Comparison of ENCODE assay signal across 25 cellular contexts in genomic region chr2:130891968-130892367, GRCh38. TPM values are rescaled to one million over a fixed set of nuclear protein-coding genes. Genes with fewer than 3 reads are reported as not detected.
A peak's percentile ranks its signal among the peaks of the same experiment; 100 is the strongest.
DNase-seq lines count a peak whose midpoint lies in the region; ATAC-seq, FAIRE-seq and TF ChIP-seq lines count a peak whose summit lies in the region.
"Had no signal": no experiment of that assay in that cellular context is flagged by ENCODE, and none has a peak within 500 bp of the region (broad histone marks: within the 10 kb centered on the region; RNA-seq: fewer than 3 reads in every experiment).

No MANE protein-coding gene starts in this region.

- H3K27ac ChIP-seq in BLaER1 (peak overlapping the region; percentile 71), Karpas-422 (ENCODE audit: low read length) (no peak overlapping the region), RWPE1 (peak overlapping the region; percentile 87; the same call in 1 of the 2 replicates), right cardiac atrium (ENCODE audit: low read length) (no peak overlapping the region)
- H3K27ac ChIP-seq: C4-2B, Peyer's patch, SK-N-MC had no signal

- no peak overlapping the region for H2AFZ ChIP-seq in Karpas-422 (ENCODE audit: low read length)
- H2AFZ ChIP-seq: GM23338 had no signal

- H3K79me2 ChIP-seq in Karpas-422 (ENCODE audit: low read length): no peaks in the 10 kb centered on the region

- no peak for ATAC-seq in right cardiac atrium
- ATAC-seq: CD8-positive, alpha-beta T cell; GM23338; HepG2 had no signal

- no peaks in the 10 kb centered on the region for H3K36me3 Mint-ChIP-seq in neural crest cell (ENCODE audit: low read depth)
- H3K36me3 Mint-ChIP-seq: CD8-positive, alpha-beta T cell had no signal

- H3K4me2 ChIP-seq in BLaER1: peak overlapping the region; percentile 61
- peak overlapping the region; percentile 53 for H3K4me2 ChIP-seq in Karpas-422 (ENCODE audit: low read depth, low read length, poor library complexity, severe bottlenecking)
- H3K4me2 ChIP-seq: GM23338 had no signal

- H3K4me3 Mint-ChIP-seq in neural crest cell: no peak overlapping the region
- H3K4me3 Mint-ChIP-seq: CD8-positive, alpha-beta T cell; GM23338; H9 had no signal

- H4K20me1 ChIP-seq in BLaER1: no peaks in the 10 kb centered on the region
- no peaks in the 10 kb centered on the region for H4K20me1 ChIP-seq in Karpas-422 (ENCODE audit: insufficient read depth, low read depth, low read length)

- DNase-seq in Karpas-422 (peak; percentile 57), RWPE1 (ENCODE audit: low spot score) (no peak), neural crest cell (ENCODE audit: low read depth, low spot score) (no peak), right cardiac atrium (no peak), frontal cortex (ENCODE audit: low spot score in 2 of 2) (no peak), GDM1 (lab: John Stamatoyannopoulos, UW) (no peak)
- DNase-seq: CD8-positive, alpha-beta T cell; DMS 273 treated with DMSO at 0.1 percent for 48 hours; DND-41; H9; Kasumi-1; NCI-H1105; NCI-H146; NCI-H1930; NCI-H446; NCI-H524 treated with DMSO at 0.1 percent for 48 hours; Peyer's patch; SIG-M5 had no signal

- intact Hi-C loops in right cardiac atrium (cut with DNase I): no loop called here

- H3K4me1 ChIP-seq in BLaER1: peaks cover 45% of the 10 kb centered on the region
- H3K4me1 ChIP-seq in Karpas-422 (ENCODE audit: low read length): peaks cover 24% of the 10 kb centered on the region
- H3K4me1 ChIP-seq in right cardiac atrium (ENCODE audit: control insufficient read depth, insufficient read depth, low read length): no peaks in the 10 kb centered on the region
- H3K4me1 ChIP-seq: Peyer's patch had no signal

- H3K9me3 Mint-ChIP-seq in neural crest cell: peaks cover 2% of the 10 kb centered on the region
- H3K9me3 Mint-ChIP-seq: GM23338 had no signal

- H3K9me2 ChIP-seq in Karpas-422 (replicated peaks; ENCODE audit: insufficient read depth, low read length): no peaks in the 10 kb centered on the region

- 68% methylated on average over 4 of the region's 4 CpGs for WGBS in right cardiac atrium

- peaks cover 9% of the 10 kb centered on the region for H3K4me1 Mint-ChIP-seq in neural crest cell

- CTCF ChIA-PET in RWPE1 (lab: Yijun Ruan, JAX): interaction anchor here (0.7 kb wide), 1 partner anchor 521 kb away, joined by 3 read pairs; no protein-coding TSS in a partner anchor

- FAIRE-seq in frontal cortex (lab: Jason Lieb, UNC): no peak
- FAIRE-seq: A204.1, GM18507, HepG2 had no signal

- H3K9me3 ChIP-seq in BLaER1 (peaks cover 6% of the 10 kb centered on the region), Karpas-422 (ENCODE audit: low read length) (no peaks in the 10 kb centered on the region), right cardiac atrium (ENCODE audit: control insufficient read depth, low read length) (no peaks in the 10 kb centered on the region)
- H3K9me3 ChIP-seq: Peyer's patch had no signal

- no peaks in the 10 kb centered on the region for H3K27me3 Mint-ChIP-seq in neural crest cell (ENCODE audit: low read depth)

- no peak overlapping the region for H3K4me3 ChIP-seq in BLaER1
- no peak overlapping the region; the same call in 1 of the 2 replicates for H3K4me3 ChIP-seq in Karpas-422 (ENCODE audit: low read length)
- H3K4me3 ChIP-seq in right cardiac atrium (ENCODE audit: low read length): no peak overlapping the region
- H3K4me3 ChIP-seq: GM23338, Peyer's patch, SK-N-MC had no signal

- H3K9ac ChIP-seq in BLaER1: no peak overlapping the region
- H3K9ac ChIP-seq in Karpas-422 (ENCODE audit: low read length): no peak overlapping the region

- POLR2A ChIA-PET in RWPE1 (lab: Yijun Ruan, JAX; ENCODE audit: low non-redundant PET): no interaction called here

- no peak for TF ChIP-seq CTCF in RWPE1 (conservative IDR thresholded peaks at IDR 0.05; ENCODE audit: low read depth)
- TF ChIP-seq CTCF in neural crest cell (conservative IDR thresholded peaks at IDR 0.05): no peak

- peak overlapping the region; percentile 20 for H3K27ac Mint-ChIP-seq in neural crest cell (ENCODE audit: unreplicated experiment)
- H3K27ac Mint-ChIP-seq: CD8-positive, alpha-beta T cell; GM23338 had no signal

- no peaks in the 10 kb centered on the region for H3K27me3 ChIP-seq in BLaER1
- no peaks in the 10 kb centered on the region for H3K27me3 ChIP-seq in Karpas-422 (ENCODE audit: low read length)
- no peaks in the 10 kb centered on the region for H3K27me3 ChIP-seq in right cardiac atrium (ENCODE audit: control insufficient read depth, insufficient read depth)
- H3K27me3 ChIP-seq: Peyer's patch had no signal

- H3K36me3 ChIP-seq in BLaER1: 0 out of 2 replicates have a peak, but pooled peaks cover 4% of the 10 kb centered on the region
- H3K36me3 ChIP-seq in Karpas-422 (ENCODE audit: insufficient read depth, low read length): no peaks in the 10 kb centered on the region
- H3K36me3 ChIP-seq: Peyer's patch had no signal

RNA-seq across cellular contexts. Expression of gene ARHGEF4, which starts 55.3 kb away (rescaled TPM):
- total RNA-seq in Karpas-422 (2014; rRNA removed; shearing (Covaris generic); ENCODE audit: low replicate concordance): not detected in 2 replicates
- 20.0 and 22.1 TPM in 2 replicates for total RNA-seq in neural crest cell
- total RNA-seq in right cardiac atrium: 1 to 10 TPM; 1.8 to 5.2 (median 2.9) TPM
- 2.8 TPM for polyA plus RNA-seq in right cardiac atrium
- 43.2 TPM for total RNA-seq in frontal cortex

Comparison
In these comparisons a context has a peak if more than half of its experiments do, and no peak if none do; other contexts are left out.
1. H3K27ac ChIP-seq: peak in BLaER1 (single experiment) and RWPE1 (single experiment); none in Karpas-422 (single experiment) and right cardiac atrium (single experiment).